15 cellular contexts compared by ENCODE assay signal in the genomic region with DNA sequence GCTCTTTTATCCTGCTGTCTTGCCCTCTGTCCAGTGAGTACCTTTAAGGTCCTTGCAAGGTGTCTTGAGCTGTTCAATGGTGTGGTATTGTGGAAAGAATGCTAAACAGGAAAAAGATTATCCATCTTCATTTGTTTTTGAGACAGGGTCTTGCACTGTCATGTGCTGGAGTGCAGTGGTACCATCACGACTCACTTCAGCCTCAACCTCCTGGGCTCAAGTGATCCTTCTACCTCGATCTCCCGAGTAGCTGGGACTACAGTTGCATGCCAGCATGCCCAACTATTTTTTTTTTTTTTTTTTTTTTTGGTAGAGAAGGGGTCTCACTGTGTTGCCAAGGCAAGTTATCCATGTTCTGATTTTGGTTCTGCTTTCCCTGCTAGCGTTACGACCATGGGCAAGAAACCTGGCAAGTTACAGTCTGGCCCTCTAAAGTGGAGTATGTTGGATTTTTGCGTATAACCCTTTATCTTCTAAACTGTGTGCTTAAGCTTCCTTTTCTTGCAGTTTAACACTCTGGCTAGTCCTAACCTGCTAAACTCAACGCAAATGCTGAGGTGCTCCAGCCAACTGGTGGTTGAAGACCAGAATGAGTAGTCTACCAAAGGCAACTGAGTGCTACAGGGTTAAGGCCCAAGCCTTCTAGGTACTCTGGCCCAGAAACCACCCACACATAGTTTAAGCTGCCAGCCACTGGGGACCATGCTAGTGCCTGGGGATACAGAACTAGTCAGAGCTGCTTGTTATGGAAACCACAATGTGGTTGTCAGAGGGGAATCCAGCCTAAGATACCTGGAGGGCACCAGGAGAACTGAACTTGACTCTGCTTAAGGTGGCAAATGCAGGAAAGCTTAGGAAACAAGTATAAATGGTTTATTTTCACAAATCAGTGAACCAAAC. TPM values are rescaled to one million over a fixed set of nuclear protein-coding genes. Genes with fewer than 3 reads are reported as not detected.
DNase-seq lines count a peak whose midpoint lies in the region; ATAC-seq and TF ChIP-seq lines count a peak whose summit lies in the region.
"Had no signal": no experiment of that assay in that cellular context is flagged by ENCODE, and none has a peak within 500 bp of the region (broad histone marks: within the 10 kb centered on the region; RNA-seq: fewer than 3 reads in every experiment).

No MANE protein-coding gene starts in this region.

- H3K4me3 Mint-ChIP-seq in effector memory CD8-positive, alpha-beta T cell = no peak overlapping the region

- no peak for TF ChIP-seq CTCF in A673 (conservative IDR thresholded peaks at IDR 0.05; ENCODE audit: low read depth, low read length)

- H3K4me3 ChIP-seq in SK-N-MC = no peak overlapping the region
- H3K4me3 ChIP-seq in A673 (ENCODE audit: low read depth, low read length, poor library complexity, severe bottlenecking) = no peak overlapping the region
- H3K4me3 ChIP-seq: SJSA1 had no signal

- no peaks in the 10 kb centered on the region for H3K9me3 ChIP-seq in SK-N-MC (ENCODE audit: low read depth, low read length)
- H3K9me3 ChIP-seq in A673 (ENCODE audit: low read depth, low read length, poor library complexity, severe bottlenecking) = no peaks in the 10 kb centered on the region
- H3K9me3 ChIP-seq: BE2C, SJSA1 had no signal

- CTCF ChIA-PET in A673 (lab: Charles Lee) = interaction anchor here (0.6 kb wide), 1 partner anchor 27 kb away, joined by 9 read pairs; no protein-coding TSS in a partner anchor

- H3K9ac ChIP-seq in SK-N-MC (ENCODE audit: insufficient read length) = no peak overlapping the region

- H3K4me1 Mint-ChIP-seq in effector memory CD8-positive, alpha-beta T cell (ENCODE audit: low read depth in 2 of 2) = peaks cover 32 to 44% of the 10 kb centered on the region in 2 donors

- no TSS peak for BruUV-seq in A673 (replicated peaks; lab: Mats Ljungman, UMichigan)

- peak; percentile 48 for DNase-seq in stimulated activated CD4-positive, alpha-beta T cell treated with anti-CD3 and anti-CD28 coated beads, Interleukin-15, amount 100 ng/mL, for 24 hours
- DNase-seq in stimulated activated CD4-positive, alpha-beta T cell treated with anti-CD3 and anti-CD28 coated beads, Interleukin-4, amount 100 ng/mL, for 1 hour = no peak
- DNase-seq in SK-N-MC (ENCODE audit: low read depth, low spot score) (no peak), globus pallidus (ENCODE audit: low spot score) (no peak), A673 (ENCODE audit: low spot score) (no peak)
- DNase-seq in effector memory CD8-positive, alpha-beta T cell = no peak
- peak; percentile 41 for DNase-seq in stimulated activated naive CD8-positive, alpha-beta T cell treated with anti-CD3 and anti-CD28 coated beads, Interleukin-15, Interleukin-2, amounts not matched to agents 100 U/mL and 50 U/mL, for 24 hours
- DNase-seq in effector CD4-positive, alpha-beta T cell = no peak
- DNase-seq: activated effector memory CD4-positive, alpha-beta T cell treated with anti-CD3 and anti-CD28 coated beads, Interleukin-2, amount 50 U/mL, for 16 hours; BE2C; effector memory CD4-positive, alpha-beta T cell; stimulated activated CD4-positive, alpha-beta T cell treated with anti-CD3 and anti-CD28 coated beads, Interleukin-2, amount 100 ng/mL, for 48 hours; WERI-Rb-1 had no signal

- no peaks in the 10 kb centered on the region for H3K9me3 Mint-ChIP-seq in effector memory CD8-positive, alpha-beta T cell

- ATAC-seq in effector memory CD8-positive, alpha-beta T cell (replicated peaks) = peak; percentile 48
- peak; percentile 90 for ATAC-seq in stimulated activated naive CD8-positive, alpha-beta T cell treated with anti-CD3 and anti-CD28 coated beads, Interleukin-15, Interleukin-2, amounts not matched to agents 100 U/mL and 50 U/mL, for 24 hours

- no peaks in the 10 kb centered on the region for H3K27me3 ChIP-seq in A673 (replicated peaks; ENCODE audit: insufficient read depth, low read depth, low read length, poor library complexity)
- H3K27me3 ChIP-seq: BE2C, SJSA1 had no signal

- H3K27ac Mint-ChIP-seq in effector memory CD8-positive, alpha-beta T cell = no peak overlapping the region

- H3K4me1 ChIP-seq in A673 (ENCODE audit: insufficient read depth, low read length, poor library complexity, severe bottlenecking) = peaks cover 13% of the 10 kb centered on the region
- H3K4me1 ChIP-seq: BE2C, SJSA1 had no signal

- H3K27ac ChIP-seq in SK-N-MC = peak overlapping the region; percentile 71; the same call in 1 of the 2 replicates
- no peak overlapping the region for H3K27ac ChIP-seq in A673 (ENCODE audit: low read depth, low read length, poor library complexity, severe bottlenecking)
- H3K27ac ChIP-seq: HL-60, SJSA1, WERI-Rb-1 had no signal

- intact Hi-C loops in A673 (cut with micrococcal nuclease; ENCODE audit: unreplicated experiment) = no loop called here

- peaks cover 96% of the 10 kb centered on the region for H3K36me3 ChIP-seq in SK-N-MC (ENCODE audit: insufficient read depth, low read length)
- H3K36me3 ChIP-seq in A673 (ENCODE audit: insufficient read depth, low read length, poor library complexity, severe bottlenecking) = peaks cover 92% of the 10 kb centered on the region

- H3K27me3 Mint-ChIP-seq in effector memory CD8-positive, alpha-beta T cell = no peaks in the 10 kb centered on the region

- peaks cover 89% of the 10 kb centered on the region for H3K36me3 Mint-ChIP-seq in effector memory CD8-positive, alpha-beta T cell (ENCODE audit: insufficient read depth)

- POLR2A ChIA-PET in A673 (lab: Charles Lee; ENCODE audit: low non-redundant PET) = no interaction called here

RNA-seq across cellular contexts. Expression of gene RPL11, which starts 7.9 kb away (rescaled TPM):
- total RNA-seq in A673 (2021) = 1,180 and 1,206 TPM in 2 replicates

RNA-seq across cellular contexts. Expression of gene ELOA, which starts 43.7 kb away (rescaled TPM):
- 66.3 and 69.8 TPM in 2 replicates for total RNA-seq in A673 (2021)

Comparison
In these comparisons a context has a peak if more than half of its experiments do, and no peak if none do; other contexts are left out.
1. DNase-seq: peak in stimulated activated CD4-positive, alpha-beta T cell treated with anti-CD3 and anti-CD28 coated beads, Interleukin-15, amount 100 ng/mL, for 24 hours (single experiment) and stimulated activated naive CD8-positive, alpha-beta T cell treated with anti-CD3 and anti-CD28 coated beads, Interleukin-15, Interleukin-2, amounts not matched to agents 100 U/mL and 50 U/mL, for 24 hours (single experiment); none in stimulated activated CD4-positive, alpha-beta T cell treated with anti-CD3 and anti-CD28 coated beads, Interleukin-4, amount 100 ng/mL, for 1 hour (single experiment), SK-N-MC (single experiment), effector memory CD8-positive, alpha-beta T cell (0 of 3), effector CD4-positive, alpha-beta T cell (single experiment), globus pallidus (single experiment) and A673 (single experiment).